In genomic region chr1:228358039-228358763, GRCh38 we compare ENCODE assay signal across 20 cellular contexts. TPM values are rescaled to one million over a fixed set of nuclear protein-coding genes. Genes with fewer than 3 reads are reported as not detected.
DNase-seq lines count a peak whose midpoint lies in the region; ATAC-seq and TF ChIP-seq lines count a peak whose summit lies in the region.
"Had no signal": no experiment of that assay in that cellular context is flagged by ENCODE, and none has a peak within 500 bp of the region (broad histone marks: within the 10 kb centered on the region; RNA-seq: fewer than 3 reads in every experiment).

No MANE protein-coding gene starts in this region.

- H3K4me1 ChIP-seq in trophoblast cell (ENCODE audit: control insufficient read depth in 1 of 2, insufficient read depth in 2 of 2, low read length in 2 of 2) (peaks cover 3 to 5% of the 10 kb centered on the region in 2 experiments), Peyer's patch (no peaks in the 10 kb centered on the region)
- H3K4me1 ChIP-seq: A549, breast epithelium, esophagus muscularis mucosa, HAP-1 had no signal

- H3K27ac Mint-ChIP-seq in activated CD8-positive, alpha-beta memory T cell treated with anti-CD3 and anti-CD28 coated beads, Interleukin-2, amount 10 ng/mL, durations not matched to agents 7 days and 5 days, result peak overlapping the region; percentile 71
- H3K27ac Mint-ChIP-seq: activated naive CD8-positive, alpha-beta T cell had no signal

- no peak overlapping the region for H3K4me3 ChIP-seq in trophoblast cell (ENCODE audit: low read depth, low read length)
- no peak overlapping the region for H3K4me3 ChIP-seq in Peyer's patch
- H3K4me3 ChIP-seq: A549, breast epithelium, dorsolateral prefrontal cortex, esophagus muscularis mucosa, HAP-1 had no signal

- ATAC-seq in activated CD8-positive, alpha-beta memory T cell treated with anti-CD3 and anti-CD28 coated beads, Interleukin-2, amount 10 ng/mL, durations not matched to agents 7 days and 5 days, result peak; percentile 79
- ATAC-seq in esophagus mucosa, result peak; percentile 58
- ATAC-seq: A549 had no signal

- peaks cover 13% of the 10 kb centered on the region for H3K4me1 Mint-ChIP-seq in activated CD8-positive, alpha-beta memory T cell treated with anti-CD3 and anti-CD28 coated beads, Interleukin-2, amount 10 ng/mL, durations not matched to agents 7 days and 5 days

- no peak overlapping the region for H3K18ac ChIP-seq in trophoblast cell (ENCODE audit: low read length)

- H3K27me3 ChIP-seq in trophoblast cell (ENCODE audit: insufficient read depth, low read length), result no peaks in the 10 kb centered on the region
- H3K27me3 ChIP-seq in Peyer's patch, result no peaks in the 10 kb centered on the region
- H3K27me3 ChIP-seq: breast epithelium, dorsolateral prefrontal cortex had no signal

- H4K8ac ChIP-seq in trophoblast cell (ENCODE audit: low read depth, low read length), result no peak overlapping the region

- no peak overlapping the region for H4K91ac ChIP-seq in trophoblast cell (ENCODE audit: low read depth, low read length)

- H2BK5ac ChIP-seq in trophoblast cell (ENCODE audit: low read depth, low read length, poor library complexity), result no peak overlapping the region

- H3K36me3 ChIP-seq in trophoblast cell (ENCODE audit: control insufficient read depth in 1 of 2, insufficient read depth in 2 of 2, low read length in 2 of 2), result no peaks in the 10 kb centered on the region
- H3K36me3 ChIP-seq in Peyer's patch, result no peaks in the 10 kb centered on the region
- H3K36me3 ChIP-seq: breast epithelium, HAP-1 had no signal

- H3K23ac ChIP-seq in trophoblast cell (ENCODE audit: low read length), result no peak overlapping the region

- H3K9ac ChIP-seq in trophoblast cell (ENCODE audit: low read length), result no peak overlapping the region

- H3K4ac ChIP-seq in trophoblast cell (ENCODE audit: low read depth, low read length), result no peak overlapping the region

- no peak overlapping the region for H4K12ac ChIP-seq in trophoblast cell (ENCODE audit: low read depth, low read length)

- H3K4me2 ChIP-seq in trophoblast cell (ENCODE audit: low read length), result no peak overlapping the region
- H3K4me2 ChIP-seq: A549 had no signal

- CTCF ChIA-PET in activated CD8-positive, alpha-beta memory T cell treated with anti-CD3 and anti-CD28 coated beads, Interleukin-2, amount 10 ng/mL, durations not matched to agents 7 days and 5 days (lab: Charles Lee), result interaction anchor here (1.1 to 1.2 kb wide), 2 partner anchors 10 to 18 kb away, joined by 3 to 5 read pairs; no protein-coding TSS in a partner anchor

- H2BK12ac ChIP-seq in trophoblast cell (ENCODE audit: low read length), result no peak overlapping the region

- no peak overlapping the region for H3K14ac ChIP-seq in trophoblast cell (ENCODE audit: low read length)

- peak; percentile 52 for DNase-seq in activated CD8-positive, alpha-beta memory T cell treated with anti-CD3 and anti-CD28 coated beads, Interleukin-2, amount 10 ng/mL, durations not matched to agents 7 days and 5 days
- no peak for DNase-seq in activated CD8-positive, alpha-beta memory T cell treated with anti-CD3 and anti-CD28 coated beads for 24 hours
- DNase-seq in RPMI7951 (ENCODE audit: low read depth), result peak; percentile 10
- DNase-seq in trophoblast cell, result peak; percentile 12 to 49
- DNase-seq in Peyer's patch, result no peak
- DNase-seq in inferior parietal cortex (ENCODE audit: extremely low spot score), result no peak
- no peak for DNase-seq in hypothalamus (lab: John Stamatoyannopoulos, UW)
- DNase-seq: DMS 273 treated with DMSO at 0.1 percent for 48 hours; dorsolateral prefrontal cortex; glutamatergic neuron; mesenchymal stem cell; NCI-H187; stimulated activated naive CD8-positive, alpha-beta T cell treated with anti-CD3 and anti-CD28 coated beads, Interleukin-15, amount 100 ng/mL, for 72 hours had no signal

- no peaks in the 10 kb centered on the region for H3K79me1 ChIP-seq in trophoblast cell (ENCODE audit: low read length)

- H3K27me3 Mint-ChIP-seq in activated CD8-positive, alpha-beta memory T cell treated with anti-CD3 and anti-CD28 coated beads, Interleukin-2, amount 10 ng/mL, durations not matched to agents 7 days and 5 days, result no peaks in the 10 kb centered on the region
- H3K27me3 Mint-ChIP-seq: activated naive CD8-positive, alpha-beta T cell; stimulated activated naive CD8-positive, alpha-beta T cell treated with anti-CD3 and anti-CD28 coated beads, Interleukin-15, amount 100 ng/mL, for 72 hours had no signal

- no CpG with 5 or more reads among the region's 4 CpGs for WGBS in trophoblast cell (ENCODE audit: extremely low coverage, insufficient coverage, insufficient read length)

- TF ChIP-seq CTCF in Peyer's patch (IDR thresholded peaks at IDR 0.05), result no peak

- H3K9me3 ChIP-seq in trophoblast cell (ENCODE audit: insufficient read depth, low read depth, low read length), result peaks cover 2% of the 10 kb centered on the region
- H3K9me3 ChIP-seq in Peyer's patch, result no peaks in the 10 kb centered on the region
- H3K9me3 ChIP-seq: A549, breast epithelium, esophagus muscularis mucosa, HAP-1 had no signal

- no peak overlapping the region for H3K4me3 Mint-ChIP-seq in activated CD8-positive, alpha-beta memory T cell treated with anti-CD3 and anti-CD28 coated beads, Interleukin-2, amount 10 ng/mL, durations not matched to agents 7 days and 5 days
- H3K4me3 Mint-ChIP-seq: activated naive CD8-positive, alpha-beta T cell; stimulated activated naive CD8-positive, alpha-beta T cell treated with anti-CD3 and anti-CD28 coated beads, Interleukin-15, amount 100 ng/mL, for 72 hours had no signal

- no peak overlapping the region for H2AK5ac ChIP-seq in trophoblast cell (ENCODE audit: low read length)

- no peak overlapping the region for H2BK120ac ChIP-seq in trophoblast cell (ENCODE audit: insufficient read depth, low read length, poor library complexity)

- H2AFZ ChIP-seq in trophoblast cell (ENCODE audit: insufficient read depth, low read length, poor library complexity), result no peak overlapping the region

- no peak for TF ChIP-seq POLR2A in Peyer's patch (IDR thresholded peaks at IDR 0.05)

- no peaks in the 10 kb centered on the region for H3K9me3 Mint-ChIP-seq in activated CD8-positive, alpha-beta memory T cell treated with anti-CD3 and anti-CD28 coated beads, Interleukin-2, amount 10 ng/mL, durations not matched to agents 7 days and 5 days (ENCODE audit: low read depth)
- H3K9me3 Mint-ChIP-seq: stimulated activated naive CD8-positive, alpha-beta T cell treated with anti-CD3 and anti-CD28 coated beads, Interleukin-15, amount 100 ng/mL, for 72 hours had no signal

- H3K27ac ChIP-seq in trophoblast cell (ENCODE audit: low read depth, low read length) (no peak overlapping the region), Peyer's patch (no peak overlapping the region)
- H3K27ac ChIP-seq: A549, breast epithelium, C4-2B, dorsolateral prefrontal cortex, esophagus muscularis mucosa had no signal

- H3K79me2 ChIP-seq in trophoblast cell (ENCODE audit: control insufficient read depth, insufficient read depth, low read length, poor library complexity), result no peaks in the 10 kb centered on the region

- no peaks in the 10 kb centered on the region for H3K36me3 Mint-ChIP-seq in activated CD8-positive, alpha-beta memory T cell treated with anti-CD3 and anti-CD28 coated beads, Interleukin-2, amount 10 ng/mL, durations not matched to agents 7 days and 5 days
- H3K36me3 Mint-ChIP-seq: activated naive CD8-positive, alpha-beta T cell had no signal

RNA-seq across cellular contexts. Expression of gene TRIM11, which starts 48.4 kb away (rescaled TPM):
- 10 to 100 TPM; 65.1 to 66.1 TPM for total RNA-seq in activated CD8-positive, alpha-beta memory T cell treated with anti-CD3 and anti-CD28 coated beads, Interleukin-2, amount 10 ng/mL, durations not matched to agents 7 days and 5 days
- total RNA-seq in RPMI7951 (2014; rRNA removed; shearing (Covaris generic)), result 9.3 and 11.6 TPM in 2 replicates
- total RNA-seq in esophagus mucosa (20.7 TPM), Peyer's patch (10 to 100 TPM; 29.6 to 62.6 (median 32.1) TPM)
- 31.1 and 32.5 TPM in 2 replicates for polyA plus RNA-seq in trophoblast cell (2013)

RNA-seq across cellular contexts. Expression of gene TRIM17, which starts 58.5 kb away (rescaled TPM):
- total RNA-seq in activated CD8-positive, alpha-beta memory T cell treated with anti-CD3 and anti-CD28 coated beads, Interleukin-2, amount 10 ng/mL, durations not matched to agents 7 days and 5 days, result 1 to 10 TPM; 2.6 to 2.8 TPM
- total RNA-seq in RPMI7951 (2014; rRNA removed; shearing (Covaris generic)), result not detected in 2 replicates
- total RNA-seq in esophagus mucosa (1.3 TPM), Peyer's patch (1 to 10 TPM in 2 of 4 donors, not detected in 2; 2.5 to 2.7 TPM)
- polyA plus RNA-seq in trophoblast cell (2013), result 10.5 and 10.6 TPM in 2 replicates
- total RNA-seq: esophagus muscularis mucosa had no signal
- polyA plus RNA-seq: A549 had no signal

Comparison
In these comparisons a context has a peak if more than half of its experiments do, and no peak if none do; other contexts are left out.
1. DNase-seq: peak in activated CD8-positive, alpha-beta memory T cell treated with anti-CD3 and anti-CD28 coated beads, Interleukin-2, amount 10 ng/mL, durations not matched to agents 7 days and 5 days (single experiment), RPMI7951 (single experiment) and trophoblast cell (2 of 2); none in activated CD8-positive, alpha-beta memory T cell treated with anti-CD3 and anti-CD28 coated beads for 24 hours (single experiment), Peyer's patch (0 of 3), inferior parietal cortex (single experiment) and hypothalamus (0 of 51).